ENCODE assay signal across 15 cellular contexts in genomic region chr2:43031471-43032224, GRCh38.
DNase-seq lines count a peak whose midpoint lies in the region; ATAC-seq and TF ChIP-seq lines count a peak whose summit lies in the region.
"Had no signal": no experiment of that assay in that cellular context is flagged by ENCODE, and none has a peak within 500 bp of the region (broad histone marks: within the 10 kb centered on the region; RNA-seq: fewer than 3 reads in every experiment).

No MANE protein-coding gene starts in this region.

- no peak for TF ChIP-seq CTCF in heart left ventricle (IDR thresholded peaks at IDR 0.05)
- no peak for TF ChIP-seq CTCF in foreskin keratinocyte (conservative IDR thresholded peaks at IDR 0.05)
- TF ChIP-seq CTCF in osteoblast (IDR thresholded peaks at IDR 0.05; ENCODE audit: extremely low read depth, low read depth, low read length), result no peak
- no peak for TF ChIP-seq CTCF in upper lobe of left lung (IDR thresholded peaks at IDR 0.05)
- no peak for TF ChIP-seq CTCF in endothelial cell (IDR thresholded peaks at IDR 0.05; ENCODE audit: unreplicated experiment)

- peaks cover 0 to 43% (median 29%) of the 10 kb centered on the region in 12 donors for H3K4me1 ChIP-seq in heart left ventricle
- peaks cover 10% of the 10 kb centered on the region for H3K4me1 ChIP-seq in foreskin keratinocyte
- H3K4me1 ChIP-seq in osteoblast (ENCODE audit: insufficient read depth, low read length), result peaks cover 5% of the 10 kb centered on the region
- peaks cover 17 to 21% (median 18%) of the 10 kb centered on the region in 4 donors for H3K4me1 ChIP-seq in upper lobe of left lung
- H3K4me1 ChIP-seq in CD8-positive, alpha-beta memory T cell (ENCODE audit: insufficient read depth, low read length), result peaks cover 16% of the 10 kb centered on the region

- H3K79me2 ChIP-seq in osteoblast (ENCODE audit: insufficient read depth, low read length), result no peaks in the 10 kb centered on the region

- H3K27ac ChIP-seq in heart left ventricle (peak overlapping the region; percentile 15 to 87 (median 64)), foreskin keratinocyte (peak overlapping the region; percentile 38), osteoblast (ENCODE audit: low read depth, low read length) (no peak overlapping the region), upper lobe of left lung (peak overlapping the region; percentile 39 to 77 (median 50))
- H3K27ac ChIP-seq in CD8-positive, alpha-beta memory T cell (ENCODE audit: low read depth, low read length), result no peak overlapping the region

- intact Hi-C loops in heart left ventricle (cut with DNase I), result loop anchor here in 2 of 10 donors (5.0 kb wide), 1 partner anchor 41 kb away; no protein-coding TSS in a partner anchor
- intact Hi-C loops in left cardiac atrium (cut with DNase I), result no loop called here

- H3K4me1 Mint-ChIP-seq in CD8-positive, alpha-beta memory T cell, result peaks cover 6 to 11% (median 7%) of the 10 kb centered on the region in 3 donors
- H3K4me1 Mint-ChIP-seq in endothelial cell (ENCODE audit: unreplicated experiment), result no peaks in the 10 kb centered on the region

- DNase-seq in heart left ventricle, result no peak
- no peak for DNase-seq in left cardiac atrium
- DNase-seq in foreskin keratinocyte, result no peak
- no peak for DNase-seq in osteoblast (ENCODE audit: insufficient read length, low spot score, missing footprints)
- no peak for DNase-seq in upper lobe of left lung
- DNase-seq in CD8-positive, alpha-beta memory T cell, result no peak
- DNase-seq in KBM-7, result no peak
- DNase-seq in endothelial cell (ENCODE audit: low spot score), result no peak
- DNase-seq: activated naive CD4-positive, alpha-beta T cell treated with anti-CD3 and anti-CD28 coated beads for 36 hours; central memory CD4-positive, alpha-beta T cell; GOT3; NCI-H1105 treated with DMSO at 0.1 percent for 48 hours; NCI-H345; stimulated activated CD4-positive, alpha-beta T cell treated with anti-CD3 and anti-CD28 coated beads, Interleukin-4, amount 100 ng/mL, for 24 hours had no signal

- H4K20me1 ChIP-seq in osteoblast (ENCODE audit: insufficient read depth, low read length), result no peaks in the 10 kb centered on the region

- CTCF ChIA-PET in CD8-positive, alpha-beta memory T cell (lab: Charles Lee), result no interaction called here

- in situ Hi-C loops in KBM-7 (cut with MboI; ENCODE audit: low pct_unique_long_range_greater_than_20kb, low sequenced_read_pairs), result no loop called here

- H3K9me3 Mint-ChIP-seq in CD8-positive, alpha-beta memory T cell, result no peaks in the 10 kb centered on the region
- H3K9me3 Mint-ChIP-seq in endothelial cell (ENCODE audit: unreplicated experiment), result no peaks in the 10 kb centered on the region
- H3K9me3 Mint-ChIP-seq: activated naive CD4-positive, alpha-beta T cell treated with anti-CD3 and anti-CD28 coated beads for 36 hours; stimulated activated memory B cell treated with anti-CD40 and anti-IgM and Interleukin-4, amounts not matched to agents 10 μg/mL and 1 μg/mL and 100 μg/mL, for 72 hours had no signal

- H3K36me3 ChIP-seq in heart left ventricle, result no peaks in the 10 kb centered on the region
- H3K36me3 ChIP-seq in osteoblast (ENCODE audit: insufficient read depth, low read length), result no peaks in the 10 kb centered on the region
- H3K36me3 ChIP-seq in upper lobe of left lung, result no peaks in the 10 kb centered on the region
- H3K36me3 ChIP-seq in CD8-positive, alpha-beta memory T cell (ENCODE audit: insufficient read depth, low read length), result no peaks in the 10 kb centered on the region

- H3K27me3 Mint-ChIP-seq in CD8-positive, alpha-beta memory T cell, result peaks cover 3 to 4% of the 10 kb centered on the region in 2 donors
- H3K27me3 Mint-ChIP-seq in endothelial cell (ENCODE audit: unreplicated experiment), result peaks cover 3% of the 10 kb centered on the region

- no peaks in the 10 kb centered on the region for H3K9me3 ChIP-seq in heart left ventricle
- H3K9me3 ChIP-seq in osteoblast (ENCODE audit: low read depth, low read length), result no peaks in the 10 kb centered on the region
- H3K9me3 ChIP-seq in upper lobe of left lung, result no peaks in the 10 kb centered on the region
- no peaks in the 10 kb centered on the region for H3K9me3 ChIP-seq in CD8-positive, alpha-beta memory T cell (ENCODE audit: low read length)

- POLR2A ChIA-PET in CD8-positive, alpha-beta memory T cell (lab: Charles Lee), result no interaction called here

- no peak for TF ChIP-seq EP300 in upper lobe of left lung (IDR thresholded peaks at IDR 0.05)

- no peak overlapping the region for H3K4me3 Mint-ChIP-seq in CD8-positive, alpha-beta memory T cell
- no peak overlapping the region for H3K4me3 Mint-ChIP-seq in endothelial cell (ENCODE audit: unreplicated experiment)
- H3K4me3 Mint-ChIP-seq: activated naive CD4-positive, alpha-beta T cell treated with anti-CD3 and anti-CD28 coated beads for 36 hours; stimulated activated memory B cell treated with anti-CD40 and anti-IgM and Interleukin-4, amounts not matched to agents 10 μg/mL and 1 μg/mL and 100 μg/mL, for 72 hours had no signal

- no peaks in the 10 kb centered on the region for H3K27me3 ChIP-seq in heart left ventricle
- no peaks in the 10 kb centered on the region for H3K27me3 ChIP-seq in foreskin keratinocyte
- H3K27me3 ChIP-seq in osteoblast (ENCODE audit: insufficient read depth, low read length), result no peaks in the 10 kb centered on the region
- H3K27me3 ChIP-seq in upper lobe of left lung, result no peaks in the 10 kb centered on the region
- no peaks in the 10 kb centered on the region for H3K27me3 ChIP-seq in CD8-positive, alpha-beta memory T cell (ENCODE audit: insufficient read depth, low read length, poor library complexity, severe bottlenecking)

- WGBS in heart left ventricle, 4 donors, result 86 to 95% (median 89%) methylated on average over 9 of the region's 9 CpGs
- WGBS in upper lobe of left lung, 2 donors, result 80 to 81% methylated on average over 9 of the region's 9 CpGs

- peak overlapping the region; percentile 77 for H2AFZ ChIP-seq in osteoblast (ENCODE audit: low read length)

- TF ChIP-seq POLR2A in heart left ventricle (IDR thresholded peaks at IDR 0.05) (no peak), upper lobe of left lung (IDR thresholded peaks at IDR 0.05) (no peak)

- H3K4me3 ChIP-seq in heart left ventricle (no peak overlapping the region), osteoblast (ENCODE audit: insufficient read depth, low read length) (no peak overlapping the region), upper lobe of left lung (no peak overlapping the region)
- no peak overlapping the region for H3K4me3 ChIP-seq in CD8-positive, alpha-beta memory T cell (ENCODE audit: low read length)

- H3K36me3 Mint-ChIP-seq in CD8-positive, alpha-beta memory T cell, result no peaks in the 10 kb centered on the region
- H3K36me3 Mint-ChIP-seq in endothelial cell (ENCODE audit: low read depth, unreplicated experiment), result peaks cover 3% of the 10 kb centered on the region
- H3K36me3 Mint-ChIP-seq: stimulated activated memory B cell treated with anti-CD40 and anti-IgM and Interleukin-4, amounts not matched to agents 10 μg/mL and 1 μg/mL and 100 μg/mL, for 72 hours had no signal

- no peak overlapping the region for H3K4me2 ChIP-seq in osteoblast (ENCODE audit: insufficient read depth, low read length)

- H3K27ac Mint-ChIP-seq in CD8-positive, alpha-beta memory T cell, result no peak overlapping the region
- H3K27ac Mint-ChIP-seq in endothelial cell (ENCODE audit: unreplicated experiment), result no peak overlapping the region
- H3K27ac Mint-ChIP-seq: activated naive CD4-positive, alpha-beta T cell treated with anti-CD3 and anti-CD28 coated beads for 36 hours; stimulated activated memory B cell treated with anti-CD40 and anti-IgM and Interleukin-4, amounts not matched to agents 10 μg/mL and 1 μg/mL and 100 μg/mL, for 72 hours had no signal

- ATAC-seq in heart left ventricle, result peak in 1 of 4 donors; percentile 11
- ATAC-seq in left cardiac atrium, result no peak
- no peak for ATAC-seq in foreskin keratinocyte
- ATAC-seq in upper lobe of left lung (ENCODE audit: low FRiP score in 2 of 2), result no peak
- ATAC-seq: stimulated activated memory B cell treated with anti-CD40 and anti-IgM and Interleukin-4, amounts not matched to agents 10 μg/mL and 1 μg/mL and 100 μg/mL, for 72 hours had no signal

Comparison
In these comparisons a context has a peak if more than half of its experiments do, and no peak if none do; other contexts are left out.
1. H3K27ac ChIP-seq: peak in heart left ventricle (12 of 12), foreskin keratinocyte (single experiment) and upper lobe of left lung (4 of 4); none in osteoblast (single experiment) and CD8-positive, alpha-beta memory T cell (single experiment).